In genomic region chr5:76867027-76867426, GRCh38 we compare ENCODE assay signal across 2 cellular contexts.
TF ChIP-seq lines count a peak whose summit lies in the region.

No MANE protein-coding gene starts in this region.

TF ChIP-seq in GM23338, 12 proteins besides CTCF, POLR2A, EP300 and RAD21:
- TF ChIP-seq POLR2AphosphoS5 (IDR thresholded peaks at IDR 0.05; ENCODE audit: low read depth) (no peak), CREB1 (CRISPR knock-in tag; IDR thresholded peaks at IDR 0.05; ENCODE audit: low read depth) (no peak), NANOG (IDR thresholded peaks at IDR 0.05; ENCODE audit: borderline replicate concordance) (no peak), JUNB (IDR thresholded peaks at IDR 0.05; ENCODE audit: unreplicated experiment) (no peak), ZNF114 (CRISPR knock-in tag; IDR thresholded peaks at IDR 0.05) (no peak), STAT1 (IDR thresholded peaks at IDR 0.05; ENCODE audit: unreplicated experiment) (no peak), EZH2phosphoT487 (IDR thresholded peaks at IDR 0.05; ENCODE audit: unreplicated experiment) (no peak), ZNF331 (CRISPR knock-in tag; IDR thresholded peaks at IDR 0.05; ENCODE audit: low read depth) (no peak), ETS1 (IDR thresholded peaks at IDR 0.05) (no peak), REST (IDR thresholded peaks at IDR 0.05; ENCODE audit: unreplicated experiment) (no peak)
- TF ChIP-seq, protein P1, sequence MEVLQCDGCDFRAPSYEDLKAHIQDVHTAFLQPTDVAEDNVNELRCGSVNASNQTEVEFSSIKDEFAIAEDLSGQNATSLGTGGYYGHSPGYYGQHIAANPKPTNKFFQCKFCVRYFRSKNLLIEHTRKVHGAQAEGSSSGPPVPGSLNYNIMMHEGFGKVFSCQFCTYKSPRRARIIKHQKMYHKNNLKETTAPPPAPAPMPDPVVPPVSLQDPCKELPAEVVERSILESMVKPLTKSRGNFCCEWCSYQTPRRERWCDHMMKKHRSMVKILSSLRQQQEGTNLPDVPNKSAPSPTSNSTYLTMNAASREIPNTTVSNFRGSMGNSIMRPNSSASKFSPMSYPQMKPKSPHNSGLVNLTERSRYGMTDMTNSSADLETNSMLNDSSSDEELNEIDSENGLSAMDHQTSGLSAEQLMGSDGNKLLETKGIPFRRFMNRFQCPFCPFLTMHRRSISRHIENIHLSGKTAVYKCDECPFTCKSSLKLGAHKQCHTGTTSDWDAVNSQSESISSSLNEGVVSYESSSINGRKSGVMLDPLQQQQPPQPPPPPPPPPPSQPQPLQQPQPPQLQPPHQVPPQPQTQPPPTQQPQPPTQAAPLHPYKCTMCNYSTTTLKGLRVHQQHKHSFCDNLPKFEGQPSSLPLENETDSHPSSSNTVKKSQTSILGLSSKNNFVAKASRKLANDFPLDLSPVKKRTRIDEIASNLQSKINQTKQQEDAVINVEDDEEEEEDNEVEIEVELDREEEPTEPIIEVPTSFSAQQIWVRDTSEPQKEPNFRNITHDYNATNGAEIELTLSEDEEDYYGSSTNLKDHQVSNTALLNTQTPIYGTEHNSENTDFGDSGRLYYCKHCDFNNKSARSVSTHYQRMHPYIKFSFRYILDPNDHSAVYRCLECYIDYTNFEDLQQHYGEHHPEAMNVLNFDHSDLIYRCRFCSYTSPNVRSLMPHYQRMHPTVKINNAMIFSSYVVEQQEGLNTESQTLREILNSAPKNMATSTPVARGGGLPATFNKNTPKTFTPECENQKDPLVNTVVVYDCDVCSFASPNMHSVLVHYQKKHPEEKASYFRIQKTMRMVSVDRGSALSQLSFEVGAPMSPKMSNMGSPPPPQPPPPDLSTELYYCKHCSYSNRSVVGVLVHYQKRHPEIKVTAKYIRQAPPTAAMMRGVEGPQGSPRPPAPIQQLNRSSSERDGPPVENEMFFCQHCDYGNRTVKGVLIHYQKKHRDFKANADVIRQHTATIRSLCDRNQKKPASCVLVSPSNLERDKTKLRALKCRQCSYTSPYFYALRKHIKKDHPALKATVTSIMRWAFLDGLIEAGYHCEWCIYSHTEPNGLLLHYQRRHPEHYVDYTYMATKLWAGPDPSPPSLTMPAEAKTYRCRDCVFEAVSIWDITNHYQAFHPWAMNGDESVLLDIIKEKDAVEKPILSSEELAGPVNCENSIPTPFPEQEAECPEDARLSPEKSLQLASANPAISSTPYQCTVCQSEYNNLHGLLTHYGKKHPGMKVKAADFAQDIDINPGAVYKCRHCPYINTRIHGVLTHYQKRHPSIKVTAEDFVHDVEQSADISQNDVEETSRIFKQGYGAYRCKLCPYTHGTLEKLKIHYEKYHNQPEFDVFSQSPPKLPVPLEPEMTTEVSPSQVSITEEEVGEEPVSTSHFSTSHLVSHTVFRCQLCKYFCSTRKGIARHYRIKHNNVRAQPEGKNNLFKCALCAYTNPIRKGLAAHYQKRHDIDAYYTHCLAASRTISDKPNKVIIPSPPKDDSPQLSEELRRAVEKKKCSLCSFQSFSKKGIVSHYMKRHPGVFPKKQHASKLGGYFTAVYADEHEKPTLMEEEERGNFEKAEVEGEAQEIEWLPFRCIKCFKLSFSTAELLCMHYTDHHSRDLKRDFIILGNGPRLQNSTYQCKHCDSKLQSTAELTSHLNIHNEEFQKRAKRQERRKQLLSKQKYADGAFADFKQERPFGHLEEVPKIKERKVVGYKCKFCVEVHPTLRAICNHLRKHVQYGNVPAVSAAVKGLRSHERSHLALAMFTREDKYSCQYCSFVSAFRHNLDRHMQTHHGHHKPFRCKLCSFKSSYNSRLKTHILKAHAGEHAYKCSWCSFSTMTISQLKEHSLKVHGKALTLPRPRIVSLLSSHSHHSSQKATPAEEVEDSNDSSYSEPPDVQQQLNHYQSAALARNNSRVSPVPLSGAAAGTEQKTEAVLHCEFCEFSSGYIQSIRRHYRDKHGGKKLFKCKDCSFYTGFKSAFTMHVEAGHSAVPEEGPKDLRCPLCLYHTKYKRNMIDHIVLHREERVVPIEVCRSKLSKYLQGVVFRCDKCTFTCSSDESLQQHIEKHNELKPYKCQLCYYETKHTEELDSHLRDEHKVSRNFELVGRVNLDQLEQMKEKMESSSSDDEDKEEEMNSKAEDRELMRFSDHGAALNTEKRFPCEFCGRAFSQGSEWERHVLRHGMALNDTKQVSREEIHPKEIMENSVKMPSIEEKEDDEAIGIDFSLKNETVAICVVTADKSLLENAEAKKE (CRISPR knock-in tag; IDR thresholded peaks at IDR 0.05): no peak
TF ChIP-seq in GM23338: peak in this region for 0.

TF ChIP-seq in endothelial cell of umbilical vein, 7 proteins besides CTCF, POLR2A, EP300 and RAD21:
- TF ChIP-seq MYC (IDR thresholded peaks at IDR 0.05; ENCODE audit: low read depth, low read length): no peak
- TF ChIP-seq GATA2 (IDR thresholded peaks at IDR 0.05; ENCODE audit: insufficient read depth, insufficient read length, low read depth, low read length): no peak
- TF ChIP-seq, protein P2, sequence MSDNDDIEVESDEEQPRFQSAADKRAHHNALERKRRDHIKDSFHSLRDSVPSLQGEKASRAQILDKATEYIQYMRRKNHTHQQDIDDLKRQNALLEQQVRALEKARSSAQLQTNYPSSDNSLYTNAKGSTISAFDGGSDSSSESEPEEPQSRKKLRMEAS (IDR thresholded peaks at IDR 0.05; ENCODE audit: insufficient read depth, insufficient read length): no peak
- no peak for TF ChIP-seq FOS (IDR thresholded peaks at IDR 0.05; ENCODE audit: borderline replicate concordance, insufficient read depth, low read length)
- no peak for TF ChIP-seq JUN (IDR thresholded peaks at IDR 0.05; ENCODE audit: borderline replicate concordance, insufficient read depth, insufficient read length, low read depth)
- no peak for TF ChIP-seq EZH2 (IDR thresholded peaks at IDR 0.05; ENCODE audit: borderline replicate concordance, low read depth, low read length, severe bottlenecking)
- TF ChIP-seq POLR2AphosphoS5 (IDR thresholded peaks at IDR 0.05; ENCODE audit: insufficient read depth, low read depth, low read length): no peak
